In genomic region chr14:95533391-95533821, GRCh38 we compare ENCODE assay signal across 8 cellular contexts. TPM values are rescaled to one million over a fixed set of nuclear protein-coding genes. Genes with fewer than 3 reads are reported as not detected.
A peak's percentile ranks its signal among the peaks of the same experiment; 100 is the strongest.
DNase-seq lines count a peak whose midpoint lies in the region; ATAC-seq and TF ChIP-seq lines count a peak whose summit lies in the region.

No MANE protein-coding gene starts in this region.

- H3K4me1 ChIP-seq in right atrium auricular region = peaks cover 0 to 69% of the 10 kb centered on the region in 2 donors
- peaks cover 11 to 34% of the 10 kb centered on the region in 2 donors for H3K4me1 ChIP-seq in lung (ENCODE audit: control insufficient read depth in 2 of 2, insufficient read depth in 2 of 2, low read length in 2 of 2)
- H3K4me1 ChIP-seq in uterus = peaks cover 18 to 26% of the 10 kb centered on the region in 2 donors

- in situ Hi-C loops in astrocyte of the spinal cord (cut with HindIII; ENCODE audit: low sequenced_read_pairs) = no loop called here

- H3K27me3 ChIP-seq in right atrium auricular region (no peaks in the 10 kb centered on the region), lung (ENCODE audit: control insufficient read depth, insufficient read depth) (no peaks in the 10 kb centered on the region), uterus (no peaks in the 10 kb centered on the region)

- intact Hi-C loops in left ventricle myocardium superior (cut with micrococcal nuclease) (no loop called here), uterus (cut with DNase I; ENCODE audit: low total_unique reads) (no loop called here), head of caudate nucleus (cut with DNase I) (no loop called here)

- no peak overlapping the region for H3K27ac ChIP-seq in right atrium auricular region
- peak overlapping the region; percentile 78 to 91 for H3K27ac ChIP-seq in lung (ENCODE audit: low read depth in 1 of 2, low read length in 1 of 2)
- H3K27ac ChIP-seq in uterus = peak overlapping the region in 1 of 2 donors; percentile 88

- H3K9me3 ChIP-seq in right atrium auricular region (no peaks in the 10 kb centered on the region), lung (ENCODE audit: control insufficient read depth in 2 of 2, insufficient read depth in 1 of 2, low read length in 1 of 2) (no peaks in the 10 kb centered on the region), uterus (no peaks in the 10 kb centered on the region)

- ATAC-seq in left ventricle myocardium superior (no peak), lung (ENCODE audit: insufficient read depth, low FRiP score) (no peak)

- TF ChIP-seq CTCF in right atrium auricular region (IDR thresholded peaks at IDR 0.05) (no peak), astrocyte of the spinal cord (IDR thresholded peaks at IDR 0.05; ENCODE audit: low read depth, low read length) (no peak), lung (IDR thresholded peaks at IDR 0.05; ENCODE audit: control extremely low read depth, extremely low read depth) (no peak), uterus (IDR thresholded peaks at IDR 0.05) (no peak)

- no peaks in the 10 kb centered on the region for H3K36me3 ChIP-seq in right atrium auricular region
- H3K36me3 ChIP-seq in lung (ENCODE audit: control insufficient read depth in 2 of 2, insufficient read depth in 2 of 2, low read length in 2 of 2) = peaks cover 0 to 3% of the 10 kb centered on the region in 2 donors
- H3K36me3 ChIP-seq in uterus = no peaks in the 10 kb centered on the region

- no peak for TF ChIP-seq POLR2A in uterus (IDR thresholded peaks at IDR 0.05)

- 8% methylated on average over 10 of the region's 10 CpGs for WGBS in lung, 2 donors

- H3K4me3 ChIP-seq in right atrium auricular region (peak overlapping the region; percentile 89 to 99), astrocyte of the spinal cord (ENCODE audit: low read depth, low read length) (peak overlapping the region; percentile 77), lung (peak overlapping the region; percentile 81), uterus (peak overlapping the region; percentile 87 to 99)

- DNase-seq in right atrium auricular region (ENCODE audit: low spot score) (no peak), left ventricle myocardium superior (no peak), NCI-H69 (lab: John Stamatoyannopoulos, UW) (peak; percentile 92), astrocyte of the spinal cord (ENCODE audit: low read depth, low spot score) (peak; percentile 50), lung (ENCODE audit: low spot score) (no peak), uterus (no peak), HuH-7.5 (ENCODE audit: low spot score) (no peak), head of caudate nucleus (no peak)

RNA-seq across cellular contexts. Expression of gene GLRX5, which starts 1.4 kb away (rescaled TPM):
- 10 to 100 TPM; 54.0 to 58.9 TPM for total RNA-seq in right atrium auricular region
- 94.0 TPM for total RNA-seq in left ventricle myocardium superior
- total RNA-seq in lung = 10 to 100 TPM; 22.4 to 35.6 TPM
- polyA plus RNA-seq in lung = 10 to 100 TPM; 27.3 to 30.9 TPM
- 10 to 100 TPM in 3 of 4 donors, 1 to 10 TPM in 1; 5.9 to 40.3 (median 23.7) TPM for total RNA-seq in uterus

RNA-seq across cellular contexts. Expression of gene SYNE3, which starts 17.0 kb away (rescaled TPM):
- total RNA-seq in right atrium auricular region (10 to 100 TPM in 1 of 2 donors, 1 to 10 TPM in 1; 8.2 to 13.2 TPM), left ventricle myocardium superior (12.2 TPM), lung (10 to 100 TPM in 1 of 2 donors, 1 to 10 TPM in 1; 8.4 to 30.5 TPM), uterus (10 to 100 TPM in 2 of 4 donors, 1 to 10 TPM in 2; 4.9 to 36.1 (median 15.2) TPM)
- 1 to 10 TPM; 2.7 to 3.7 TPM for polyA plus RNA-seq in lung

Comparison
In these comparisons a context has a peak if more than half of its experiments do, and no peak if none do; other contexts are left out.
1. DNase-seq: peak in NCI-H69 (single experiment) and astrocyte of the spinal cord (single experiment); none in right atrium auricular region (single experiment), left ventricle myocardium superior (single experiment), lung (single experiment), uterus (0 of 2), HuH-7.5 (single experiment) and head of caudate nucleus (0 of 42).
2. H3K27ac ChIP-seq: peak in lung (2 of 2); none in right atrium auricular region (0 of 2).
3. Peak in every context shown above with its lines, with median percentiles within 50 percentile points of each other: H3K4me3 ChIP-seq.